ENCODE assay signal across 8 cellular contexts in genomic region chr18:26460449-26461091, GRCh38.
A peak's percentile ranks its signal among the peaks of the same experiment; 100 is the strongest.
DNase-seq lines count a peak whose midpoint lies in the region; ATAC-seq and TF ChIP-seq lines count a peak whose summit lies in the region.

No MANE protein-coding gene starts in this region.

- no peaks in the 10 kb centered on the region for H3K27me3 Mint-ChIP-seq in natural killer cell treated with Interleukin-12 subunit alpha and Interleukin-12 subunit beta and Interleukin-15 and Interleukin-18, amount 100 ng/mL, for 72 hours

- H3K4me1 Mint-ChIP-seq in natural killer cell treated with Interleukin-12 subunit alpha and Interleukin-12 subunit beta and Interleukin-15 and Interleukin-18, amount 100 ng/mL, for 72 hours (ENCODE audit: low read depth in 2 of 2): peaks cover 11 to 13% of the 10 kb centered on the region in 2 donors

- H3K27ac Mint-ChIP-seq in natural killer cell treated with Interleukin-12 subunit alpha and Interleukin-12 subunit beta and Interleukin-15 and Interleukin-18, amount 100 ng/mL, for 72 hours: peak overlapping the region in 1 of 2 donors; percentile 17

- TF ChIP-seq CTCF in astrocyte of the spinal cord (IDR thresholded peaks at IDR 0.05; ENCODE audit: low read depth, low read length): no peak

- peak; percentile 63 for ATAC-seq in GM19463 (IDR thresholded peaks at IDR 0.05; ENCODE audit: unreplicated experiment)
- peak; percentile 78 for ATAC-seq in HG03432 (IDR thresholded peaks at IDR 0.05; ENCODE audit: unreplicated experiment)
- ATAC-seq in stimulated activated naive CD8-positive, alpha-beta T cell treated with anti-CD3 and anti-CD28 coated beads, Interleukin-15, Interleukin-2, amounts not matched to agents 100 U/mL and 50 U/mL, for 24 hours: no peak
- ATAC-seq in natural killer cell treated with Interleukin-12 subunit alpha and Interleukin-12 subunit beta and Interleukin-15 and Interleukin-18, amount 100 ng/mL, for 72 hours: no peak

- H3K4me3 Mint-ChIP-seq in natural killer cell treated with Interleukin-12 subunit alpha and Interleukin-12 subunit beta and Interleukin-15 and Interleukin-18, amount 100 ng/mL, for 72 hours: no peak overlapping the region

- H3K9me3 Mint-ChIP-seq in natural killer cell treated with Interleukin-12 subunit alpha and Interleukin-12 subunit beta and Interleukin-15 and Interleukin-18, amount 100 ng/mL, for 72 hours: no peaks in the 10 kb centered on the region

- in situ Hi-C loops in astrocyte of the spinal cord (cut with HindIII; ENCODE audit: low sequenced_read_pairs): no loop called here

- DNase-seq in DMS153 (lab: John Stamatoyannopoulos, UW) (peak; percentile 98), astrocyte of the spinal cord (ENCODE audit: low read depth, low spot score) (peak; percentile 33), glomerular visceral epithelial cell (ENCODE audit: extremely low spot score) (no peak), GM03348 (ENCODE audit: low spot score) (no peak)
- DNase-seq in stimulated activated naive CD8-positive, alpha-beta T cell treated with anti-CD3 and anti-CD28 coated beads, Interleukin-15, Interleukin-2, amounts not matched to agents 100 U/mL and 50 U/mL, for 24 hours: no peak
- DNase-seq in natural killer cell treated with Interleukin-12 subunit alpha and Interleukin-12 subunit beta and Interleukin-15 and Interleukin-18, amount 100 ng/mL, for 72 hours (ENCODE audit: low spot score): no peak

- no peaks in the 10 kb centered on the region for H3K36me3 Mint-ChIP-seq in natural killer cell treated with Interleukin-12 subunit alpha and Interleukin-12 subunit beta and Interleukin-15 and Interleukin-18, amount 100 ng/mL, for 72 hours

- no peak overlapping the region for H3K4me3 ChIP-seq in astrocyte of the spinal cord (ENCODE audit: low read depth, low read length)

Comparison
In these comparisons a context has a peak if more than half of its experiments do, and no peak if none do; other contexts are left out.
1. DNase-seq: peak in DMS153 (single experiment) and astrocyte of the spinal cord (single experiment); none in stimulated activated naive CD8-positive, alpha-beta T cell treated with anti-CD3 and anti-CD28 coated beads, Interleukin-15, Interleukin-2, amounts not matched to agents 100 U/mL and 50 U/mL, for 24 hours (single experiment), natural killer cell treated with Interleukin-12 subunit alpha and Interleukin-12 subunit beta and Interleukin-15 and Interleukin-18, amount 100 ng/mL, for 72 hours (single experiment), glomerular visceral epithelial cell (single experiment) and GM03348 (single experiment).
2. ATAC-seq: peak in GM19463 (single experiment) and HG03432 (single experiment); none in stimulated activated naive CD8-positive, alpha-beta T cell treated with anti-CD3 and anti-CD28 coated beads, Interleukin-15, Interleukin-2, amounts not matched to agents 100 U/mL and 50 U/mL, for 24 hours (single experiment) and natural killer cell treated with Interleukin-12 subunit alpha and Interleukin-12 subunit beta and Interleukin-15 and Interleukin-18, amount 100 ng/mL, for 72 hours (0 of 2).